7 cellular contexts compared by ENCODE assay signal in genomic region chr11:66119348-66120133, GRCh38. TPM values are rescaled to one million over a fixed set of nuclear protein-coding genes. Genes with fewer than 3 reads are reported as not detected.
A peak's percentile ranks its signal among the peaks of the same experiment; 100 is the strongest.
DNase-seq lines count a peak whose midpoint lies in the region; ATAC-seq and TF ChIP-seq lines count a peak whose summit lies in the region.

No MANE protein-coding gene starts in this region.

- H3K4me1 Mint-ChIP-seq in activated B cell treated with CpG ODN at 0.5 μM for 24 hours: peaks cover 87% of the 10 kb centered on the region

- H3K4me3 Mint-ChIP-seq in activated B cell treated with CpG ODN at 0.5 μM for 24 hours: no peak overlapping the region

- POLR2A ChIA-PET in activated B cell treated with CpG ODN at 0.5 μM for 24 hours (lab: Charles Lee): interaction anchor here (0.6 to 1.5 kb wide), 8 partner anchors 8 to 92 kb away, joined by 3 to 5 read pairs (median 4); partner anchors contain the start of genes PACS1 and SF3B2

- H3K9me3 Mint-ChIP-seq in activated B cell treated with CpG ODN at 0.5 μM for 24 hours: no peaks in the 10 kb centered on the region

- DNase-seq in HS-27A (ENCODE audit: low read depth) (peak; percentile 59), activated B cell treated with CpG ODN at 0.5 μM for 24 hours (no peak), left ventricle myocardium superior (no peak), smooth muscle cell of the brain vasculature (ENCODE audit: low read depth, low spot score) (peak; percentile 78), NCI-H1105 treated with DMSO at 0.1 percent for 48 hours (lab: John Stamatoyannopoulos, UW) (no peak), GF-D8 (lab: John Stamatoyannopoulos, UW) (no peak)

- intact Hi-C loops in activated B cell treated with CpG ODN at 0.5 μM for 24 hours (cut with micrococcal nuclease): no loop called here
- intact Hi-C loops in left ventricle myocardium superior (cut with micrococcal nuclease): no loop called here

- peak overlapping the region; percentile 39 for H3K27ac Mint-ChIP-seq in activated B cell treated with CpG ODN at 0.5 μM for 24 hours

- no peak for TF ChIP-seq CTCF in activated B cell treated with CpG ODN at 0.5 μM for 24 hours (IDR thresholded peaks at IDR 0.05)

- ATAC-seq in activated B cell treated with CpG ODN at 0.5 μM for 24 hours (ENCODE audit: low read depth) (no peak), left ventricle myocardium superior (peak; percentile 74), HG03159 (IDR thresholded peaks at IDR 0.05; ENCODE audit: unreplicated experiment) (no peak)

- peaks cover 6% of the 10 kb centered on the region for H3K36me3 Mint-ChIP-seq in activated B cell treated with CpG ODN at 0.5 μM for 24 hours (ENCODE audit: low read depth)

- CTCF ChIA-PET in activated B cell treated with CpG ODN at 0.5 μM for 24 hours (lab: Charles Lee): interaction anchor here (0.5 to 2.3 kb wide), 5 partner anchors 14 to 97 kb away, joined by 3 to 14 read pairs (median 3); partner anchors contain the start of gene SF3B2

- H3K27me3 Mint-ChIP-seq in activated B cell treated with CpG ODN at 0.5 μM for 24 hours: no peaks in the 10 kb centered on the region

RNA-seq across cellular contexts. Expression of gene PACS1, which starts 49.5 kb away (rescaled TPM):
- total RNA-seq in activated B cell treated with CpG ODN at 0.5 μM for 24 hours (118 and 121 TPM in 2 replicates), left ventricle myocardium superior (59.0 TPM)

Comparison
In these comparisons a context has a peak if more than half of its experiments do, and no peak if none do; other contexts are left out.
1. DNase-seq: peak in HS-27A (single experiment) and smooth muscle cell of the brain vasculature (single experiment); none in activated B cell treated with CpG ODN at 0.5 μM for 24 hours (single experiment), left ventricle myocardium superior (single experiment), NCI-H1105 treated with DMSO at 0.1 percent for 48 hours (single experiment) and GF-D8 (single experiment).